ENCODE assay signal across 8 cellular contexts in the genomic region with DNA sequence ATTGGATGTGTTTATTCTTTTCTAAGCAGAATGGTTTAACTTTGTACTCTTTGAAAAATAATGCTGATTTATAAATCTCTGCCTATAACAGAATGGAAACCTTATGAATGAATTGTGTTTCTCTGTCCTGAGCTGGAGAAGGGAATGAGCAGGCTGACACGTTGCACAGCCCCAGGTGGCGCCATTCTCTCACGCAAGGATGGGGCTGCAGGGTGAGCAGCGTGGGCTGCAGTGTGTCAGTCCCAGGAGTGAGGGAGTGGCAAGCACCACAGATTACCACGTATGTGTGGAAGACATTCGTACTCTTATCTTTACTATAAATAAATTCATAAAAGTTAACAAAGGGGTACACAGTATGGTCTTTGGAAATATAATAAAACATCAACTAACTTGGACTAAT. TPM values are rescaled to one million over a fixed set of nuclear protein-coding genes. Genes with fewer than 3 reads are reported as not detected.
DNase-seq lines count a peak whose midpoint lies in the region; ATAC-seq and TF ChIP-seq lines count a peak whose summit lies in the region.

No MANE protein-coding gene starts in this region.

- no TSS peak for BruUV-seq in IMR-90 (replicated peaks; lab: Mats Ljungman, UMichigan)

- no peak overlapping the region for H4K5ac ChIP-seq in IMR-90 (ENCODE audit: low read depth, low read length)

- ATAC-seq in IMR-90 (ENCODE audit: low read depth) (peak; percentile 96), omental fat pad (ENCODE audit: low FRiP score) (peak; percentile 96), HG03469 (IDR thresholded peaks at IDR 0.05; ENCODE audit: unreplicated experiment) (no peak), HG03095 (IDR thresholded peaks at IDR 0.05; ENCODE audit: unreplicated experiment) (no peak)

- no peak overlapping the region for H3K9ac ChIP-seq in IMR-90 (ENCODE audit: low read depth, low read length)
- no peak overlapping the region for H3K9ac ChIP-seq in fibroblast of lung (ENCODE audit: insufficient read depth, low read length)

- peak overlapping the region; percentile 28 for H2AFZ ChIP-seq in IMR-90 (replicated peaks; ENCODE audit: low read length, poor library complexity)
- H2AFZ ChIP-seq in fibroblast of lung (ENCODE audit: low read length) = no peak overlapping the region

- TF ChIP-seq CTCF in IMR-90 (conservative IDR thresholded peaks at IDR 0.05; ENCODE audit: low read depth, low read length) (peak; percentile 59), fibroblast of lung (conservative IDR thresholded peaks at IDR 0.05 in 1 of 2, IDR thresholded peaks at IDR 0.05 in 1 of 2; ENCODE audit: low read depth in 1 of 2, low read length in 2 of 2) (peak; percentile 68), omental fat pad (IDR thresholded peaks at IDR 0.05) (no peak)

- no peak overlapping the region for H4K8ac ChIP-seq in IMR-90 (ENCODE audit: low read depth in 2 of 2, low read length in 2 of 2)

- dilution Hi-C loops in IMR-90 (cut with HindIII; ENCODE audit: low sequenced_read_pairs, unreplicated experiment) = no loop called here

- H4K91ac ChIP-seq in IMR-90 (ENCODE audit: insufficient read depth, low read depth, low read length) = no peak overlapping the region

- CTCF ChIA-PET in IMR-90 (lab: Yijun Ruan, JAX) = interaction anchor here (0.6 kb wide), 1 partner anchor 17 kb away, joined by 3 read pairs; no protein-coding TSS in a partner anchor

- H3K27ac ChIP-seq in IMR-90 (ENCODE audit: insufficient read depth, low read length) = no peak overlapping the region
- no peak overlapping the region for H3K27ac ChIP-seq in fibroblast of lung (ENCODE audit: insufficient read depth, low read length)

- no peak overlapping the region for H2BK5ac ChIP-seq in IMR-90 (ENCODE audit: low read depth, low read length, poor library complexity, severe bottlenecking)

- H2BK20ac ChIP-seq in IMR-90 (ENCODE audit: low read depth, low read length) = no peak overlapping the region

- intact Hi-C loops in IMR-90 (cut with micrococcal nuclease) = loop anchor here (1.0 to 5.0 kb wide), 3 partner anchors 248 to 984 kb away; no protein-coding TSS in a partner anchor

- peaks cover 5 to 10% of the 10 kb centered on the region in 2 experiments; a peak in 1 of 4 replicates for H3K79me1 ChIP-seq in IMR-90 (ENCODE audit: low read depth in 1 of 2, low read length in 2 of 2)

- no peak overlapping the region for H2AK9ac ChIP-seq in IMR-90 (replicated peaks; ENCODE audit: low read depth, low read length, poor library complexity)

- no peaks in the 10 kb centered on the region for H4K20me1 ChIP-seq in IMR-90 (ENCODE audit: insufficient read depth, low read length)
- H4K20me1 ChIP-seq in fibroblast of lung (ENCODE audit: control insufficient read depth, extremely low read depth, insufficient read depth, low read length) = no peaks in the 10 kb centered on the region

- peaks cover 6% of the 10 kb centered on the region; the same call in 1 of the 2 replicates for H3K9me1 ChIP-seq in IMR-90 (ENCODE audit: insufficient read depth, low read length)

- peaks cover 2% of the 10 kb centered on the region; the same call in 1 of the 2 replicates for H3K36me3 ChIP-seq in IMR-90 (ENCODE audit: control insufficient read depth, insufficient read depth, low read length)
- H3K36me3 ChIP-seq in fibroblast of lung (ENCODE audit: control insufficient read depth, insufficient read depth, low read length) = no peaks in the 10 kb centered on the region

- TF ChIP-seq RAD21 in IMR-90 (IDR thresholded peaks at IDR 0.05; ENCODE audit: low read length) = peak; percentile 83

- DNase-seq in DMS 273 (lab: John Stamatoyannopoulos, UW; ENCODE audit: unreplicated experiment) (peak; percentile 64), DMS 273 treated with DMSO at 0.1 percent for 48 hours (lab: John Stamatoyannopoulos, UW) (no peak), IMR-90 (peak; percentile 66), SK-MEL-5 (ENCODE audit: low read depth, low spot score) (peak; percentile 63), fibroblast of lung (ENCODE audit: low read depth in 2 of 2) (peak; percentile 56 to 69), omental fat pad (ENCODE audit: low spot score) (no peak)

- no peak overlapping the region for H3K4me2 ChIP-seq in IMR-90 (ENCODE audit: low read depth, low read length)
- no peak overlapping the region for H3K4me2 ChIP-seq in fibroblast of lung (ENCODE audit: extremely low read depth, insufficient read depth, low read length)

- in situ Hi-C loops in IMR-90 (cut with MboI; ENCODE audit: low sequenced_read_pairs) = loop anchor here (25.0 kb wide), 2 partner anchors 249 to 974 kb away; a partner anchor contains a TSS
- in situ Hi-C loops in SK-MEL-5 (cut with HindIII; ENCODE audit: low pct_unique_long_range_greater_than_20kb, low sequenced_read_pairs) = no loop called here

- POLR2A ChIA-PET in IMR-90 (lab: Charles Lee; ENCODE audit: unreplicated experiment) = no interaction called here

- H3K4me1 ChIP-seq in IMR-90 (ENCODE audit: control insufficient read depth, insufficient read depth, low read length) (no peaks in the 10 kb centered on the region), fibroblast of lung (ENCODE audit: control insufficient read depth, extremely low read depth, insufficient read depth, low read length) (no peaks in the 10 kb centered on the region)

- no peak for TF ChIP-seq POLR2A in IMR-90 (IDR thresholded peaks at IDR 0.05; ENCODE audit: low read depth, low read length)

- H3K18ac ChIP-seq in IMR-90 (ENCODE audit: low read depth, low read length) = no peak overlapping the region

- no peak overlapping the region for H3K14ac ChIP-seq in IMR-90 (replicated peaks; ENCODE audit: low read depth, low read length)

- no peak overlapping the region for H2BK15ac ChIP-seq in IMR-90 (ENCODE audit: low read depth, low read length)

- no peak overlapping the region for H3K56ac ChIP-seq in IMR-90 (ENCODE audit: extremely low read depth, insufficient read depth, low read length)

- no peaks in the 10 kb centered on the region for H3K9me3 ChIP-seq in IMR-90 (ENCODE audit: control insufficient read depth, insufficient read depth, low read length)
- no peaks in the 10 kb centered on the region for H3K9me3 ChIP-seq in fibroblast of lung (ENCODE audit: control insufficient read depth, insufficient read depth, low read depth, low read length)

- H2BK120ac ChIP-seq in IMR-90 (ENCODE audit: low read depth, low read length) = no peak overlapping the region

- no peak overlapping the region for H3K4ac ChIP-seq in IMR-90 (ENCODE audit: low read depth, low read length)

- no CpG with 5 or more reads among the region's 6 CpGs for WGBS in IMR-90 (ENCODE audit: extremely low coverage in 2 of 2, insufficient read length in 1 of 2), 2 experiments

- H2AK5ac ChIP-seq in IMR-90 (ENCODE audit: low read depth, low read length) = no peak overlapping the region

- no peak overlapping the region for H3K23ac ChIP-seq in IMR-90 (ENCODE audit: low read depth, low read length)

- no peaks in the 10 kb centered on the region for H3K79me2 ChIP-seq in fibroblast of lung (ENCODE audit: control insufficient read depth, insufficient read depth, low read length)

- H3K27me3 ChIP-seq in IMR-90 (ENCODE audit: control insufficient read depth, insufficient read depth, low read length) = no peaks in the 10 kb centered on the region
- no peaks in the 10 kb centered on the region for H3K27me3 ChIP-seq in fibroblast of lung (ENCODE audit: control insufficient read depth, insufficient read depth, low read length)

- no peak overlapping the region for H3K4me3 ChIP-seq in IMR-90 (ENCODE audit: insufficient read depth, low read depth, low read length)
- H3K4me3 ChIP-seq in fibroblast of lung (replicated peaks in 1 of 4; ENCODE audit: control extremely low read depth in 1 of 4, insufficient read depth in 1 of 4, low read depth in 3 of 4, low read length in 4 of 4) = no peak overlapping the region

TF ChIP-seq in IMR-90, 13 proteins besides CTCF, POLR2A, EP300 and RAD21:
- TF ChIP-seq FOS (IDR thresholded peaks at IDR 0.05; ENCODE audit: low read depth, low read length) (no peak), CHD1 (IDR thresholded peaks at IDR 0.05; ENCODE audit: low read depth, low read length) (no peak), SMC3 (IDR thresholded peaks at IDR 0.05; ENCODE audit: low read depth, low read length) (peak; percentile 80), MAZ (IDR thresholded peaks at IDR 0.05; ENCODE audit: borderline replicate concordance, low read depth, low read length) (peak; percentile 17; the same call in 1 of the 2 replicates)
- TF ChIP-seq, protein P1, sequence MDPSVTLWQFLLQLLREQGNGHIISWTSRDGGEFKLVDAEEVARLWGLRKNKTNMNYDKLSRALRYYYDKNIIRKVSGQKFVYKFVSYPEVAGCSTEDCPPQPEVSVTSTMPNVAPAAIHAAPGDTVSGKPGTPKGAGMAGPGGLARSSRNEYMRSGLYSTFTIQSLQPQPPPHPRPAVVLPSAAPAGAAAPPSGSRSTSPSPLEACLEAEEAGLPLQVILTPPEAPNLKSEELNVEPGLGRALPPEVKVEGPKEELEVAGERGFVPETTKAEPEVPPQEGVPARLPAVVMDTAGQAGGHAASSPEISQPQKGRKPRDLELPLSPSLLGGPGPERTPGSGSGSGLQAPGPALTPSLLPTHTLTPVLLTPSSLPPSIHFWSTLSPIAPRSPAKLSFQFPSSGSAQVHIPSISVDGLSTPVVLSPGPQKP (IDR thresholded peaks at IDR 0.05; ENCODE audit: borderline replicate concordance, low read depth, low read length) = no peak

RNA-seq across cellular contexts. Expression of a gene that starts 33.4 kb away (rescaled TPM):
- total RNA-seq in IMR-90 (2012; rRNA removed) = 4.3 and 10.6 TPM in 2 replicates
- 4.8 and 5.1 TPM in 2 replicates for polyA plus RNA-seq in IMR-90 (2012; rRNA removed)
- polyA plus RNA-seq in IMR-90 (2012; cell fraction: cytosol; rRNA removed) = 2.9 and 5.3 TPM in 2 replicates
- polyA plus RNA-seq in IMR-90 (2012; cell fraction: nucleus; rRNA removed; ENCODE audit: low replicate concordance) = 2.0 and 2.1 TPM in 2 replicates
- 11.1 and 12.5 TPM in 2 replicates for total RNA-seq in SK-MEL-5 (2014; rRNA removed; shearing (Covaris generic))
- polyA plus RNA-seq in SK-MEL-5 (2015; cell fraction: cytosol; rRNA removed) = 11.0 and 11.4 TPM in 2 replicates
- 1.7 and 2.0 TPM in 2 replicates for polyA plus RNA-seq in SK-MEL-5 (2015; cell fraction: nucleus; rRNA removed)
- 9.2 and 11.4 TPM in 2 replicates for total RNA-seq in fibroblast of lung
- polyA plus RNA-seq in fibroblast of lung = 8.3 and 9.9 TPM in 2 replicates
- polyA plus RNA-seq in fibroblast of lung (2012) = 9.1 and 12.6 TPM in 2 replicates
- 0.30 and 0.35 TPM in 2 replicates for polyA minus RNA-seq in fibroblast of lung (ENCODE audit: low replicate concordance)
- 10 to 100 TPM; 10.7 to 20.9 (median 11.9) TPM for total RNA-seq in omental fat pad

Comparison
In these comparisons a context has a peak if more than half of its experiments do, and no peak if none do; other contexts are left out.
1. DNase-seq: peak in DMS 273 (single experiment), IMR-90 (single experiment), SK-MEL-5 (single experiment) and fibroblast of lung (2 of 2); none in DMS 273 treated with DMSO at 0.1 percent for 48 hours (single experiment) and omental fat pad (single experiment).
2. ATAC-seq: peak in IMR-90 (single experiment) and omental fat pad (single experiment); none in HG03469 (single experiment) and HG03095 (single experiment).
3. CTCF ChIP-seq: peak in IMR-90 (single experiment) and fibroblast of lung (2 of 2); none in omental fat pad (0 of 3).